8 cellular contexts compared by ENCODE assay signal in genomic region chr7:32893225-32893560, GRCh38. TPM values are rescaled to one million over a fixed set of nuclear protein-coding genes. Genes with fewer than 3 reads are reported as not detected.
A peak's percentile ranks its signal among the peaks of the same experiment; 100 is the strongest.
DNase-seq lines count a peak whose midpoint lies in the region; ATAC-seq, FAIRE-seq and TF ChIP-seq lines count a peak whose summit lies in the region.

No MANE protein-coding gene starts in this region.

- H3K4me1 Mint-ChIP-seq in endothelial cell (ENCODE audit: unreplicated experiment) = peaks cover 47% of the 10 kb centered on the region

- H3K4me3 ChIP-seq in GM12865 (ENCODE audit: low read depth, low read length) (peak overlapping the region; percentile 87), SK-N-MC (peak overlapping the region; percentile 81), gastrocnemius medialis (no peak overlapping the region)

- H3K27ac ChIP-seq in SK-N-MC = peak overlapping the region; percentile 82
- H3K27ac ChIP-seq in gastrocnemius medialis = peak overlapping the region; percentile 90 to 99 (median 96)

- H3K27me3 ChIP-seq in gastrocnemius medialis = no peaks in the 10 kb centered on the region

- DNase-seq in GM12865 (ENCODE audit: low read depth) (no peak), SK-N-MC (ENCODE audit: low read depth, low spot score) (no peak), endothelial cell (ENCODE audit: low spot score) (no peak), gastrocnemius medialis (no peak), midbrain (lab: John Stamatoyannopoulos, UW) (no peak), frontal cortex (ENCODE audit: low spot score in 2 of 2) (no peak), NCI-H1436 treated with DMSO at 0.1 percent for 48 hours (lab: John Stamatoyannopoulos, UW) (no peak)
- no peak for DNase-seq in activated CD8-positive, alpha-beta memory T cell treated with anti-CD3 and anti-CD28 coated beads for 24 hours

- H3K27ac Mint-ChIP-seq in endothelial cell (ENCODE audit: unreplicated experiment) = peak overlapping the region; percentile 98

- H3K4me1 ChIP-seq in gastrocnemius medialis = peaks cover 21 to 25% of the 10 kb centered on the region in 2 donors

- peak overlapping the region; percentile 91 for H3K4me3 Mint-ChIP-seq in endothelial cell (ENCODE audit: unreplicated experiment)

- H3K9me3 Mint-ChIP-seq in endothelial cell (ENCODE audit: unreplicated experiment) = no peaks in the 10 kb centered on the region

- H3K36me3 ChIP-seq in SK-N-MC (ENCODE audit: insufficient read depth, low read length) = no peaks in the 10 kb centered on the region
- H3K36me3 ChIP-seq in gastrocnemius medialis = no peaks in the 10 kb centered on the region

- TF ChIP-seq CTCF in GM12865 (IDR thresholded peaks at IDR 0.05; ENCODE audit: insufficient read depth, low read depth, low read length, missing control alignments) (no peak), endothelial cell (IDR thresholded peaks at IDR 0.05; ENCODE audit: unreplicated experiment) (no peak), gastrocnemius medialis (IDR thresholded peaks at IDR 0.05 in 4 of 5, conservative IDR thresholded peaks at IDR 0.05 in 1 of 5) (no peak)

- TF ChIP-seq POLR2A in gastrocnemius medialis (IDR thresholded peaks at IDR 0.05) = no peak

- H3K36me3 Mint-ChIP-seq in endothelial cell (ENCODE audit: low read depth, unreplicated experiment) = peaks cover 16% of the 10 kb centered on the region

- intact Hi-C loops in gastrocnemius medialis (cut with DNase I; ENCODE audit: low total_unique reads) = loop anchor here (5.0 kb wide), 3 partner anchors 46 to 401 kb away; partner anchors contain the start of genes FKBP9 and LSM5

- no peak for ATAC-seq in gastrocnemius medialis

- H3K9me3 ChIP-seq in SK-N-MC (ENCODE audit: low read depth, low read length) (no peaks in the 10 kb centered on the region), gastrocnemius medialis (no peaks in the 10 kb centered on the region)

- peaks cover 33% of the 10 kb centered on the region for H3K27me3 Mint-ChIP-seq in endothelial cell (ENCODE audit: unreplicated experiment)

- in situ Hi-C loops in gastrocnemius medialis (cut with MboI; ENCODE audit: low sequenced_read_pairs in 4 of 4) = loop anchor here in 1 of 4 donors (10.0 kb wide), 1 partner anchor 52 kb away; no protein-coding TSS in a partner anchor

- FAIRE-seq in frontal cortex (lab: Jason Lieb, UNC) = no peak

- no peak overlapping the region for H3K9ac ChIP-seq in SK-N-MC (ENCODE audit: insufficient read length)

RNA-seq across cellular contexts. Expression of gene KBTBD2, which starts 1.6 kb away (rescaled TPM):
- total RNA-seq in endothelial cell (ENCODE audit: unreplicated experiment) (53.6 TPM), gastrocnemius medialis (10 to 100 TPM; 54.3 to 92.5 (median 64.1) TPM), frontal cortex (117 TPM)

Comparison
In these comparisons a context has a peak if more than half of its experiments do, and no peak if none do; other contexts are left out.
1. H3K4me3 ChIP-seq: peak in GM12865 (single experiment) and SK-N-MC (single experiment); none in gastrocnemius medialis (0 of 4).